Comparison of ENCODE assay signal across 17 cellular contexts in the genomic region with DNA sequence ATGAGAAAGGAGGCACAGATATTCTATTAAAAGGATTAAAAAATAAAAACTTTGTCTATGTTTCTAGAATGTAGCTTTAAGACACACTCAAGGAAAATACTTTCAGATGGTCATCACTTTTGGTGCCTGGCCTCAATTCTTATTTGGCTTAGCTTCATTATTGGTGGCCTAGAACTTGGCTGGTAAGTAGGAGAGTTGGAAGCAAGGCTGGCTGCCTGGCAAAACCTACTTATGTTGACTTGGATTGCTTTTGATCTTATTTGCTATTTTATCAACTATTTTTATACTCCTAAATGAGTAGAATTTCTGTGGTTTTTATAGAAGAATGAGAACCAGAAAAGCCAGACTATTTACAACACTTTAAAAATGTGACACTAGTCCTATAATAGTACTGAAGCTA. TPM values are rescaled to one million over a fixed set of nuclear protein-coding genes. Genes with fewer than 3 reads are reported as not detected.
DNase-seq lines count a peak whose midpoint lies in the region; ATAC-seq and TF ChIP-seq lines count a peak whose summit lies in the region.
"Had no signal": no experiment of that assay in that cellular context is flagged by ENCODE, and none has a peak within 500 bp of the region (broad histone marks: within the 10 kb centered on the region; RNA-seq: fewer than 3 reads in every experiment).

No MANE protein-coding gene starts in this region.

- no peak overlapping the region for H3K4me3 ChIP-seq in fibroblast of the aortic adventitia (ENCODE audit: low read depth, low read length)
- H3K4me3 ChIP-seq: BLaER1 treated with 17β-estradiol and CSF1 and Interleukin-3, amounts not matched to agents 10 nM and 100 nM had no signal

- DNase-seq in Ammon's horn (ENCODE audit: low spot score) = peak; percentile 2
- peak; percentile 60 for DNase-seq in astrocyte of the hippocampus (ENCODE audit: low read depth, low spot score)
- DNase-seq in fibroblast of the aortic adventitia (ENCODE audit: low read depth) = peak; percentile 31
- peak; percentile 7 for DNase-seq in superior temporal gyrus (ENCODE audit: extremely low spot score)
- no peak for DNase-seq in D341Med (ENCODE audit: low spot score)
- DNase-seq in GM19240 (ENCODE audit: insufficient read length, low spot score) = no peak
- DNase-seq: ACHN; CD4-positive, CD25-positive, alpha-beta regulatory T cell; DMS 273 treated with DMSO at 0.1 percent for 48 hours; DMS79; EL; GDM1; IMR-90; KBM-7 had no signal

- no peak for ATAC-seq in HG03025 (IDR thresholded peaks at IDR 0.05; ENCODE audit: low FRiP score, unreplicated experiment)
- ATAC-seq: HCT116 had no signal

- TF ChIP-seq CTCF in fibroblast of the aortic adventitia (IDR thresholded peaks at IDR 0.05; ENCODE audit: insufficient read depth, low read length) = no peak

RNA-seq across cellular contexts. Expression of gene JADE3, which starts 35.3 kb away (rescaled TPM):
- 3.9 and 5.9 TPM in 2 replicates for total RNA-seq in fibroblast of the aortic adventitia (ENCODE audit: low replicate concordance)

RNA-seq across cellular contexts. Expression of gene RP2, which starts 40.1 kb away (rescaled TPM):
- 7.4 and 23.3 TPM in 2 replicates for total RNA-seq in fibroblast of the aortic adventitia (ENCODE audit: low replicate concordance)

Comparison
In these comparisons a context has a peak if more than half of its experiments do, and no peak if none do; other contexts are left out.
1. DNase-seq: peak in Ammon's horn (single experiment), astrocyte of the hippocampus (single experiment), fibroblast of the aortic adventitia (single experiment) and superior temporal gyrus (single experiment); none in D341Med (single experiment) and GM19240 (single experiment).